In genomic region chr9:85142461-85143401, GRCh38 we compare ENCODE assay signal across 8 cellular contexts.
DNase-seq lines count a peak whose midpoint lies in the region; ATAC-seq lines count a peak whose summit lies in the region.

No MANE protein-coding gene starts in this region.

- ATAC-seq in GM18868 (IDR thresholded peaks at IDR 0.05; ENCODE audit: unreplicated experiment) (peak; percentile 56), HG03045 (IDR thresholded peaks at IDR 0.05; ENCODE audit: unreplicated experiment) (no peak)

- DNase-seq in NCI-H69 (lab: John Stamatoyannopoulos, UW): peak; percentile 47
- DNase-seq in fibroblast of the conjunctiva (ENCODE audit: low read depth): peak; percentile 52
- peak; percentile 23 for DNase-seq in retina
- no peak for DNase-seq in stimulated activated CD4-positive, alpha-beta T cell treated with anti-CD3 and anti-CD28 coated beads, Interleukin-4, amount 100 ng/mL, for 4 hours
- no peak for DNase-seq in AG08396 (ENCODE audit: low spot score)
- no peak for DNase-seq in activated gamma-delta T cell treated with Interleukin-2 at 50 U/mL for 16 hours

Comparison
In these comparisons a context has a peak if more than half of its experiments do, and no peak if none do; other contexts are left out.
1. DNase-seq: peak in NCI-H69 (single experiment), fibroblast of the conjunctiva (single experiment) and retina (single experiment); none in stimulated activated CD4-positive, alpha-beta T cell treated with anti-CD3 and anti-CD28 coated beads, Interleukin-4, amount 100 ng/mL, for 4 hours (0 of 2), AG08396 (single experiment) and activated gamma-delta T cell treated with Interleukin-2 at 50 U/mL for 16 hours (single experiment).